In genomic region chr1:56324504-56324903, GRCh38 we compare ENCODE assay signal across 40 cellular contexts.
"Had no signal": no experiment of that assay in that cellular context is flagged by ENCODE, and none has a peak within 500 bp of the region (broad histone marks: within the 10 kb centered on the region; RNA-seq: fewer than 3 reads in every experiment).

No MANE protein-coding gene starts in this region.

- DNase-seq: activated effector memory CD4-positive, alpha-beta T cell treated with anti-CD3 and anti-CD28 coated beads, Interleukin-2, amount 50 U/mL, for 16 hours; activated effector memory CD4-positive, alpha-beta T cell treated with Interleukin-2 at 50 U/mL for 16 hours; activated gamma-delta T cell; activated gamma-delta T cell treated with Interleukin-2 at 50 U/mL for 16 hours; activated naive CD4-positive, alpha-beta T cell; activated naive CD4-positive, alpha-beta T cell treated with anti-CD3 and anti-CD28 coated beads for 36 hours; activated naive CD4-positive, alpha-beta T cell treated with anti-CD3 and anti-CD28 coated beads, Interleukin-2, amount 10 ng/mL, durations not matched to agents 7 days and 5 days; activated naive CD4-positive, alpha-beta T cell treated with anti-CD3 and anti-CD28 coated beads, Interleukin-2, amount 50 U/mL, for 16 hours; activated naive CD4-positive, alpha-beta T cell treated with Interleukin-2 at 50 U/mL for 16 hours; activated naive CD8-positive, alpha-beta T cell treated with anti-CD3 and anti-CD28 coated beads for 36 hours; activated naive CD8-positive, alpha-beta T cell treated with anti-CD3 and anti-CD28 coated beads, Interleukin-2, amount 10 ng/mL, durations not matched to agents 7 days and 5 days; activated naive CD8-positive, alpha-beta T cell treated with anti-CD3 and anti-CD28 coated beads, Interleukin-2, amount 50 U/mL, for 24 hours; activated T-cell treated with anti-CD3 and anti-CD28 coated beads, Interleukin-2, amount 50 U/mL, for 1 hour; activated T-cell treated with anti-CD3 and anti-CD28 coated beads, Interleukin-2, amount 50 U/mL, for 24 hours; activated T-cell treated with anti-CD3 and anti-CD28 coated beads, Interleukin-2, amount 50 U/mL, for 4 hours; activated T-cell treated with anti-CD3 and anti-CD28 coated beads, Interleukin-2, amount 50 U/mL, for 48 hours; activated T-cell treated with anti-CD3 and anti-CD28 coated beads, Interleukin-2, amount 50 U/mL, for 72 hours; adrenal gland; amniotic stem cell; amygdala; anterior cingulate cortex; aorta; body of pancreas; brain microvascular endothelial cell; caudate nucleus; central memory CD4-positive, alpha-beta T cell; cerebellar nuclear complex had no signal

- H3K27ac Mint-ChIP-seq: activated naive CD4-positive, alpha-beta T cell treated with anti-CD3 and anti-CD28 coated beads for 36 hours; activated naive CD4-positive, alpha-beta T cell treated with anti-CD3 and anti-CD28 coated beads, Interleukin-2, amount 10 ng/mL, durations not matched to agents 7 days and 5 days; activated naive CD4-positive, alpha-beta T cell treated with anti-CD3 and anti-CD28 coated beads, Interleukin-2, amount 50 U/mL, for 24 hours; activated naive CD4-positive, alpha-beta T cell treated with anti-CD3 and anti-CD28 coated beads, Interleukin-2, amount 50 U/mL, for 72 hours; activated naive CD8-positive, alpha-beta T cell; activated naive CD8-positive, alpha-beta T cell treated with anti-CD3 and anti-CD28 coated beads for 36 hours; activated naive CD8-positive, alpha-beta T cell treated with anti-CD3 and anti-CD28 coated beads, Interleukin-2, amount 10 ng/mL, durations not matched to agents 7 days and 5 days; activated naive CD8-positive, alpha-beta T cell treated with anti-CD3 and anti-CD28 coated beads, Interleukin-2, amount 50 U/mL, for 24 hours; activated T-cell treated with anti-CD3 and anti-CD28 coated beads, Interleukin-2, amount 50 U/mL, for 24 hours; activated T-cell treated with anti-CD3 and anti-CD28 coated beads, Interleukin-2, amount 50 U/mL, for 72 hours; activated T-helper 1 cell treated with anti-CD3 and anti-CD28 coated beads, Interleukin-12 subunit alpha, Interleukin-12 subunit beta, Interleukin-2, Interleukin-4 antibody, amounts not matched to agents 30 ng/mL and 10 ng/mL and 1 ng/mL, durations not matched to agents 14 hours and 24 hours and 36 hours; activated T-helper 17 cell treated with anti-CD3 and anti-CD28 coated beads, Interleukin-2, amount 50 U/mL, for 72 hours; activated T-helper 2 cell treated with anti-CD3 and anti-CD28 coated beads, Interferon-gamma antibody, Interleukin-2, Interleukin-4, amounts not matched to agents 10 μg/mL and 5 μg/mL and 100 μg/mL, durations not matched to agents 14 hours and 24 hours and 36 hours had no signal

- H3K4me3 ChIP-seq: adrenal gland, ascending aorta, body of pancreas, breast epithelium, cardiac muscle cell had no signal

- H3K4me3 Mint-ChIP-seq: activated naive CD4-positive, alpha-beta T cell treated with anti-CD3 and anti-CD28 coated beads for 36 hours; activated naive CD4-positive, alpha-beta T cell treated with anti-CD3 and anti-CD28 coated beads, Interleukin-2, amount 10 ng/mL, durations not matched to agents 7 days and 5 days; activated naive CD4-positive, alpha-beta T cell treated with anti-CD3 and anti-CD28 coated beads, Interleukin-2, amount 50 U/mL, for 24 hours; activated naive CD8-positive, alpha-beta T cell; activated naive CD8-positive, alpha-beta T cell treated with anti-CD3 and anti-CD28 coated beads for 36 hours; activated naive CD8-positive, alpha-beta T cell treated with anti-CD3 and anti-CD28 coated beads, Interleukin-2, amount 10 ng/mL, durations not matched to agents 7 days and 5 days; activated naive CD8-positive, alpha-beta T cell treated with anti-CD3 and anti-CD28 coated beads, Interleukin-2, amount 50 U/mL, for 24 hours; activated T-cell treated with anti-CD3 and anti-CD28 coated beads, Interleukin-2, amount 50 U/mL, for 24 hours; activated T-cell treated with anti-CD3 and anti-CD28 coated beads, Interleukin-2, amount 50 U/mL, for 4 hours; activated T-cell treated with anti-CD3 and anti-CD28 coated beads, Interleukin-2, amount 50 U/mL, for 72 hours; activated T-helper 1 cell treated with anti-CD3 and anti-CD28 coated beads, Interleukin-12 subunit alpha, Interleukin-12 subunit beta, Interleukin-2, Interleukin-4 antibody, amounts not matched to agents 30 ng/mL and 10 ng/mL and 1 ng/mL, durations not matched to agents 14 hours and 24 hours and 36 hours; activated T-helper 17 cell treated with anti-CD3 and anti-CD28 coated beads, Interleukin-2, amount 50 U/mL, for 72 hours; brain; central memory CD8-positive, alpha-beta T cell had no signal

- H3K9me3 ChIP-seq: adrenal gland, ascending aorta, body of pancreas, breast epithelium had no signal

- H3K36me3 Mint-ChIP-seq: activated naive CD4-positive, alpha-beta T cell treated with anti-CD3 and anti-CD28 coated beads, Interleukin-2, amount 10 ng/mL, durations not matched to agents 7 days and 5 days; activated naive CD4-positive, alpha-beta T cell treated with anti-CD3 and anti-CD28 coated beads, Interleukin-2, amount 50 U/mL, for 24 hours; activated naive CD4-positive, alpha-beta T cell treated with anti-CD3 and anti-CD28 coated beads, Interleukin-2, amount 50 U/mL, for 72 hours; activated naive CD8-positive, alpha-beta T cell; activated naive CD8-positive, alpha-beta T cell treated with anti-CD3 and anti-CD28 coated beads for 36 hours; activated naive CD8-positive, alpha-beta T cell treated with anti-CD3 and anti-CD28 coated beads, Interleukin-2, amount 10 ng/mL, durations not matched to agents 7 days and 5 days; brain had no signal

- H3K27me3 Mint-ChIP-seq: activated naive CD4-positive, alpha-beta T cell treated with anti-CD3 and anti-CD28 coated beads, Interleukin-2, amount 10 ng/mL, durations not matched to agents 7 days and 5 days; activated naive CD4-positive, alpha-beta T cell treated with anti-CD3 and anti-CD28 coated beads, Interleukin-2, amount 50 U/mL, for 24 hours; activated naive CD8-positive, alpha-beta T cell; activated naive CD8-positive, alpha-beta T cell treated with anti-CD3 and anti-CD28 coated beads for 36 hours; activated naive CD8-positive, alpha-beta T cell treated with anti-CD3 and anti-CD28 coated beads, Interleukin-2, amount 10 ng/mL, durations not matched to agents 7 days and 5 days; activated naive CD8-positive, alpha-beta T cell treated with anti-CD3 and anti-CD28 coated beads, Interleukin-2, amount 50 U/mL, for 24 hours; activated T-cell treated with anti-CD3 and anti-CD28 coated beads, Interleukin-2, amount 50 U/mL, for 24 hours; activated T-helper 17 cell treated with anti-CD3 and anti-CD28 coated beads, Interleukin-2, amount 50 U/mL, for 72 hours; central memory CD8-positive, alpha-beta T cell had no signal

- ATAC-seq: activated naive CD4-positive, alpha-beta T cell treated with anti-CD3 and anti-CD28 coated beads, Interleukin-2, amount 50 U/mL, for 72 hours; activated naive CD8-positive, alpha-beta T cell treated with anti-CD3 and anti-CD28 coated beads, Interleukin-2, amount 50 U/mL, for 24 hours; activated T-cell treated with anti-CD3 and anti-CD28 coated beads, Interleukin-2, amount 50 U/mL, for 4 hours; activated T-cell treated with anti-CD3 and anti-CD28 coated beads, Interleukin-2, amount 50 U/mL, for 72 hours; activated T-helper 17 cell treated with anti-CD3 and anti-CD28 coated beads, Interleukin-2, amount 50 U/mL, for 72 hours; body of pancreas had no signal

- H3K27me3 ChIP-seq: adrenal gland, ascending aorta, body of pancreas, brain microvascular endothelial cell, breast epithelium, cardiac muscle cell had no signal

- H3K27ac ChIP-seq: adrenal gland, ascending aorta, body of pancreas, brain microvascular endothelial cell, cardiac muscle cell had no signal

- H3K36me3 ChIP-seq: adrenal gland, ascending aorta, brain microvascular endothelial cell, breast epithelium, cardiac muscle cell had no signal

- H3K9me3 Mint-ChIP-seq: activated naive CD4-positive, alpha-beta T cell treated with anti-CD3 and anti-CD28 coated beads for 36 hours; activated naive CD4-positive, alpha-beta T cell treated with anti-CD3 and anti-CD28 coated beads, Interleukin-2, amount 10 ng/mL, durations not matched to agents 7 days and 5 days; activated naive CD4-positive, alpha-beta T cell treated with anti-CD3 and anti-CD28 coated beads, Interleukin-2, amount 50 U/mL, for 24 hours; activated naive CD8-positive, alpha-beta T cell treated with anti-CD3 and anti-CD28 coated beads for 36 hours; activated naive CD8-positive, alpha-beta T cell treated with anti-CD3 and anti-CD28 coated beads, Interleukin-2, amount 10 ng/mL, durations not matched to agents 7 days and 5 days; activated naive CD8-positive, alpha-beta T cell treated with anti-CD3 and anti-CD28 coated beads, Interleukin-2, amount 50 U/mL, for 24 hours; activated T-cell treated with anti-CD3 and anti-CD28 coated beads, Interleukin-2, amount 50 U/mL, for 4 hours; activated T-helper 1 cell treated with anti-CD3 and anti-CD28 coated beads, Interleukin-12 subunit alpha, Interleukin-12 subunit beta, Interleukin-2, Interleukin-4 antibody, amounts not matched to agents 30 ng/mL and 10 ng/mL and 1 ng/mL, durations not matched to agents 14 hours and 24 hours and 36 hours; activated T-helper 2 cell treated with anti-CD3 and anti-CD28 coated beads, Interferon-gamma antibody, Interleukin-2, Interleukin-4, amounts not matched to agents 10 μg/mL and 5 μg/mL and 100 μg/mL, durations not matched to agents 14 hours and 24 hours and 36 hours had no signal

- FAIRE-seq: astrocyte, bronchial epithelial cell had no signal

- H3K4me1 ChIP-seq: adrenal gland, ascending aorta, body of pancreas, breast epithelium had no signal

- H3K4me1 Mint-ChIP-seq: activated naive CD4-positive, alpha-beta T cell treated with anti-CD3 and anti-CD28 coated beads, Interleukin-2, amount 10 ng/mL, durations not matched to agents 7 days and 5 days; activated naive CD4-positive, alpha-beta T cell treated with anti-CD3 and anti-CD28 coated beads, Interleukin-2, amount 50 U/mL, for 24 hours; activated naive CD8-positive, alpha-beta T cell treated with anti-CD3 and anti-CD28 coated beads, Interleukin-2, amount 50 U/mL, for 24 hours; activated T-helper 17 cell treated with anti-CD3 and anti-CD28 coated beads, Interleukin-2, amount 50 U/mL, for 72 hours; central memory CD8-positive, alpha-beta T cell had no signal
